26 cellular contexts compared by ENCODE assay signal in genomic region chr11:99568808-99569207, GRCh38.
DNase-seq lines count a peak whose midpoint lies in the region; ATAC-seq, FAIRE-seq and TF ChIP-seq lines count a peak whose summit lies in the region.
"Had no signal": no experiment of that assay in that cellular context is flagged by ENCODE, and none has a peak within 500 bp of the region (broad histone marks: within the 10 kb centered on the region; RNA-seq: fewer than 3 reads in every experiment).

No MANE protein-coding gene starts in this region.

- H3K36me3 ChIP-seq in psoas muscle (ENCODE audit: insufficient read depth in 1 of 2, low read depth in 1 of 2), result no peaks in the 10 kb centered on the region
- no peaks in the 10 kb centered on the region for H3K36me3 ChIP-seq in SK-N-SH (replicated peaks in 1 of 2; ENCODE audit: control insufficient read depth in 1 of 2, insufficient read depth in 2 of 2, low read length in 1 of 2)
- no peaks in the 10 kb centered on the region for H3K36me3 ChIP-seq in aorta (ENCODE audit: control insufficient read depth in 1 of 2, insufficient read depth in 2 of 2, low read length in 1 of 2)
- H3K36me3 ChIP-seq: MG63, SJSA1 had no signal

- no peak overlapping the region for H3K27ac ChIP-seq in psoas muscle
- H3K27ac ChIP-seq in SK-N-SH (ENCODE audit: low read depth in 2 of 2, low read length in 1 of 2), result no peak overlapping the region
- H3K27ac ChIP-seq in aorta (ENCODE audit: low read depth in 1 of 2, low read length in 2 of 2), result no peak overlapping the region
- H3K27ac ChIP-seq: 22Rv1, C4-2B, SJSA1 had no signal

- no peaks in the 10 kb centered on the region for H3K79me2 ChIP-seq in SK-N-SH (ENCODE audit: insufficient read depth)

- FAIRE-seq in GM18507 (lab: Jason Lieb, UNC), result peak; percentile 38
- FAIRE-seq: GM12892, H54 had no signal

- H4K20me1 ChIP-seq in SK-N-SH (ENCODE audit: insufficient read depth), result no peaks in the 10 kb centered on the region

- H2AFZ ChIP-seq in SK-N-SH (ENCODE audit: low read depth), result no peak overlapping the region

- H3K9me3 ChIP-seq in psoas muscle, result no peaks in the 10 kb centered on the region
- no peaks in the 10 kb centered on the region for H3K9me3 ChIP-seq in SK-N-SH
- no peaks in the 10 kb centered on the region for H3K9me3 ChIP-seq in aorta (ENCODE audit: control insufficient read depth, low read length)
- H3K9me3 ChIP-seq: Caco-2, MG63, SJSA1 had no signal

- 37 to 64% (median 51%) methylated on average over 1 of the region's 1 CpG for WGBS in psoas muscle, 3 donors
- WGBS in SK-N-SH (ENCODE audit: low lambda C conversion rate), result 3% methylated on average over 1 of the region's 1 CpG
- 23 to 38% methylated on average over 1 of the region's 1 CpG for WGBS in aorta, 2 donors

- H3K9me2 ChIP-seq in SK-N-SH, result no peaks in the 10 kb centered on the region

- H3K9ac ChIP-seq in SK-N-SH, result no peak overlapping the region

- H3F3A ChIP-seq in SK-N-SH (replicated peaks; ENCODE audit: insufficient read depth), result no peaks in the 10 kb centered on the region

- intact Hi-C loops in psoas muscle (cut with DNase I) (no loop called here), aorta (cut with DNase I) (no loop called here)

- H3K27me3 ChIP-seq in psoas muscle (ENCODE audit: insufficient read depth in 3 of 3, low read length in 2 of 3), result no peaks in the 10 kb centered on the region
- no peaks in the 10 kb centered on the region for H3K27me3 ChIP-seq in SK-N-SH (ENCODE audit: insufficient read depth)
- H3K27me3 ChIP-seq in aorta (ENCODE audit: control insufficient read depth in 1 of 2, insufficient read depth in 2 of 2, low read length in 1 of 2), result no peaks in the 10 kb centered on the region
- H3K27me3 ChIP-seq: MG63, SJSA1 had no signal

- H3K4me1 ChIP-seq in psoas muscle, result no peaks in the 10 kb centered on the region
- H3K4me1 ChIP-seq in SK-N-SH (ENCODE audit: control insufficient read depth in 1 of 2, insufficient read depth in 2 of 2, low read depth in 1 of 2, low read length in 1 of 2), result no peaks in the 10 kb centered on the region
- H3K4me1 ChIP-seq in aorta (ENCODE audit: control insufficient read depth in 1 of 2, insufficient read depth in 2 of 2, low read length in 2 of 2), result no peaks in the 10 kb centered on the region
- H3K4me1 ChIP-seq: Caco-2, SJSA1 had no signal

- POLR2A ChIA-PET in SK-N-SH (lab: Yijun Ruan, JAX), result no interaction called here

- TF ChIP-seq CTCF in psoas muscle (IDR thresholded peaks at IDR 0.05) (no peak), SK-N-SH (IDR thresholded peaks at IDR 0.05) (no peak)

- TF ChIP-seq EP300 in SK-N-SH (IDR thresholded peaks at IDR 0.05; ENCODE audit: borderline replicate concordance in 1 of 2, low read depth in 1 of 2, low read length in 1 of 2), result no peak

- H3K4me3 ChIP-seq in psoas muscle, result no peak overlapping the region
- H3K4me3 ChIP-seq in SK-N-SH (ENCODE audit: low read depth in 2 of 2, low read length in 1 of 2), result no peak overlapping the region
- no peak overlapping the region for H3K4me3 ChIP-seq in aorta (ENCODE audit: low read length in 2 of 2)
- H3K4me3 ChIP-seq: MG63, SJSA1 had no signal

- H3K4me2 ChIP-seq in SK-N-SH, result no peak overlapping the region

- CTCF ChIA-PET in SK-N-SH (lab: Yijun Ruan, JAX), result no interaction called here

- TF ChIP-seq RAD21 in SK-N-SH (IDR thresholded peaks at IDR 0.05; ENCODE audit: low read length), result no peak

- DNase-seq in GM18507 (ENCODE audit: extremely low spot score, insufficient read length, low read depth) (no peak), psoas muscle (no peak), SK-N-SH (no peak), aorta (no peak)
- DNase-seq: Caco-2; CD8-positive, alpha-beta T cell; DMS 273 treated with DMSO at 0.1 percent for 48 hours; DMS79 treated with DMSO at 0.1 percent for 48 hours; KBM-7; MG63; NCI-H1105 treated with DMSO at 0.1 percent for 48 hours; NCI-H2029; NCI-H446; NCI-H524 treated with DMSO at 0.1 percent for 48 hours; NCI-H82; Right ventricle myocardium superior; RPMI8226; T-helper 1 cell had no signal

- ATAC-seq in GM18907 (IDR thresholded peaks at IDR 0.05; ENCODE audit: unreplicated experiment) (peak; percentile 46), HG02678 (IDR thresholded peaks at IDR 0.05; ENCODE audit: unreplicated experiment) (peak; percentile 37), HG03378 (IDR thresholded peaks at IDR 0.05; ENCODE audit: unreplicated experiment) (peak; percentile 45), psoas muscle (no peak), aorta (ENCODE audit: low FRiP score) (no peak)
- ATAC-seq: CD8-positive, alpha-beta T cell had no signal

TF ChIP-seq in SK-N-SH, 30 proteins besides CTCF, POLR2A, EP300 and RAD21:
- TF ChIP-seq USF1 (IDR thresholded peaks at IDR 0.05; ENCODE audit: borderline replicate concordance, low read depth), result no peak
- no peak for TF ChIP-seq SMC3 (IDR thresholded peaks at IDR 0.05; ENCODE audit: low read depth, low read length)
- TF ChIP-seq JUND (IDR thresholded peaks at IDR 0.05), result no peak
- TF ChIP-seq GABPA (IDR thresholded peaks at IDR 0.05; ENCODE audit: low read depth), result no peak
- no peak for TF ChIP-seq GATA2 (CRISPR knock-in tag; IDR thresholded peaks at IDR 0.05)
- no peak for TF ChIP-seq RFX5 (IDR thresholded peaks at IDR 0.05; ENCODE audit: low read length)
- TF ChIP-seq RXRA (IDR thresholded peaks at IDR 0.05; ENCODE audit: borderline replicate concordance, low read depth), result no peak
- no peak for TF ChIP-seq FOSL2 (IDR thresholded peaks at IDR 0.05; ENCODE audit: borderline replicate concordance, low read depth)
- no peak for TF ChIP-seq REST (IDR thresholded peaks at IDR 0.05; ENCODE audit: low read depth, low read length)
- no peak for TF ChIP-seq FOXM1 (IDR thresholded peaks at IDR 0.05; ENCODE audit: low read depth)

Comparison
In these comparisons a context has a peak if more than half of its experiments do, and no peak if none do; other contexts are left out.
1. ATAC-seq: peak in GM18907 (single experiment), HG02678 (single experiment) and HG03378 (single experiment); none in psoas muscle (0 of 4) and aorta (single experiment).